Comparison of ENCODE assay signal across 20 cellular contexts in genomic region chr9:114053246-114054005, GRCh38. TPM values are rescaled to one million over a fixed set of nuclear protein-coding genes. Genes with fewer than 3 reads are reported as not detected.
"Had no signal": no experiment of that assay in that cellular context is flagged by ENCODE, and none has a peak within 500 bp of the region (broad histone marks: within the 10 kb centered on the region; RNA-seq: fewer than 3 reads in every experiment).

No MANE protein-coding gene starts in this region.

- DNase-seq: activated CD4-positive, alpha-beta T cell treated with anti-CD3 and anti-CD28 coated beads for 1 hour; activated CD4-positive, alpha-beta T cell treated with anti-CD3 and anti-CD28 coated beads, Interleukin-2, amount 50 U/mL, for 48 hours; activated naive CD4-positive, alpha-beta T cell treated with anti-CD3 and anti-CD28 coated beads, Interleukin-2, amount 50 U/mL, for 16 hours; activated T-cell treated with anti-CD3 and anti-CD28 coated beads for 4 hours; central memory CD4-positive, alpha-beta T cell; dermis blood vessel endothelial cell; hippocampal formation; kidney glomerular epithelial cell; lower lobe of right lung; psoas muscle; sigmoid colon; stimulated activated CD4-positive, alpha-beta T cell treated with anti-CD3 and anti-CD28 coated beads, Interleukin-4, amount 100 ng/mL, for 1 hour; stimulated activated naive CD8-positive, alpha-beta T cell treated with anti-CD3 and anti-CD28 coated beads, Interleukin-15, amount 100 ng/mL, for 72 hours; T1000 had no signal

- H3K4me1 ChIP-seq: adrenal gland, lower lobe of right lung, psoas muscle, sigmoid colon, uterus had no signal

- H3K27me3 ChIP-seq: adrenal gland, neutrophil, sigmoid colon, uterus had no signal

- H3K27ac ChIP-seq: adrenal gland, lower lobe of right lung, neutrophil, psoas muscle, sigmoid colon, uterus had no signal

- ATAC-seq: lower lobe of right lung; naive thymus-derived CD4-positive, alpha-beta T cell; psoas muscle; stimulated activated naive CD8-positive, alpha-beta T cell treated with anti-CD3 and anti-CD28 coated beads, Interleukin-15, amount 100 ng/mL, for 72 hours; T-cell had no signal

- H3K36me3 ChIP-seq: neutrophil, uterus had no signal

- H3K9me3 ChIP-seq: adrenal gland, lower lobe of right lung, neutrophil, psoas muscle, sigmoid colon, uterus had no signal

- H3K4me3 ChIP-seq: adrenal gland, lower lobe of right lung, psoas muscle, sigmoid colon, uterus had no signal

RNA-seq across cellular contexts. Expression of gene AMBP, which starts 24.7 kb away (rescaled TPM):
- total RNA-seq: activated T-helper 2 cell treated with anti-CD3 and anti-CD28 coated beads, Interferon-gamma antibody, Interleukin-2, Interleukin-4, amounts not matched to agents 10 μg/mL and 5 μg/mL and 100 μg/mL, durations not matched to agents 14 hours and 24 hours and 36 hours; naive thymus-derived CD4-positive, alpha-beta T cell; sigmoid colon had no signal

RNA-seq across cellular contexts. Expression of gene KIF12, which starts 45.7 kb away (rescaled TPM):
- total RNA-seq: activated T-helper 2 cell treated with anti-CD3 and anti-CD28 coated beads, Interferon-gamma antibody, Interleukin-2, Interleukin-4, amounts not matched to agents 10 μg/mL and 5 μg/mL and 100 μg/mL, durations not matched to agents 14 hours and 24 hours and 36 hours; naive thymus-derived CD4-positive, alpha-beta T cell had no signal
